ENCODE assay signal across 18 cellular contexts in genomic region chr5:452856-453710, GRCh38. TPM values are rescaled to one million over a fixed set of nuclear protein-coding genes. Genes with fewer than 3 reads are reported as not detected.
DNase-seq lines count a peak whose midpoint lies in the region; ATAC-seq, FAIRE-seq and TF ChIP-seq lines count a peak whose summit lies in the region.
"Had no signal": no experiment of that assay in that cellular context is flagged by ENCODE, and none has a peak within 500 bp of the region (broad histone marks: within the 10 kb centered on the region; RNA-seq: fewer than 3 reads in every experiment).

No MANE protein-coding gene starts in this region.

- H3K4me3 Mint-ChIP-seq in activated CD4-positive, alpha-beta T cell treated with anti-CD3 and anti-CD28 coated beads for 36 hours: no peak overlapping the region
- H3K4me3 Mint-ChIP-seq in astrocyte (ENCODE audit: unreplicated experiment): peak overlapping the region; percentile 15
- peak overlapping the region in 6 of 10 donors; percentile 31 to 75 (median 50) for H3K4me3 Mint-ChIP-seq in naive thymus-derived CD4-positive, alpha-beta T cell

- no peak for FAIRE-seq in astrocyte (lab: Jason Lieb, UNC)
- FAIRE-seq: A549, G401.6, H1, K562, small intestine had no signal

- no peak for TF ChIP-seq CTCF in astrocyte (IDR thresholded peaks at IDR 0.05; ENCODE audit: insufficient read depth, low read depth, low read length)

- H3K4me2 ChIP-seq in astrocyte (ENCODE audit: low read length): no peak overlapping the region
- H3K4me2 ChIP-seq: A549 had no signal

- no peaks in the 10 kb centered on the region for H3K9me3 ChIP-seq in astrocyte (ENCODE audit: insufficient read depth, low read depth, low read length)
- H3K9me3 ChIP-seq in naive thymus-derived CD4-positive, alpha-beta T cell (ENCODE audit: control insufficient read depth in 2 of 3, low read length in 3 of 3): peaks cover 0 to 13% (median 0%) of the 10 kb centered on the region in 3 experiments

- peaks cover 77% of the 10 kb centered on the region for H3K79me2 ChIP-seq in astrocyte (ENCODE audit: insufficient read depth, low read length)

- no peak overlapping the region for H3K4me3 ChIP-seq in Jurkat, Clone E6-1 (ENCODE audit: low read length)
- H3K4me3 ChIP-seq in astrocyte (ENCODE audit: insufficient read depth, low read depth, low read length): no peak overlapping the region
- H3K4me3 ChIP-seq in naive thymus-derived CD4-positive, alpha-beta T cell (ENCODE audit: low read length): no peak overlapping the region
- H3K4me3 ChIP-seq: A549, K562, left lung had no signal

- H3K9ac ChIP-seq in astrocyte (ENCODE audit: low read length): no peak overlapping the region

- H3K9me3 Mint-ChIP-seq in activated CD4-positive, alpha-beta T cell treated with anti-CD3 and anti-CD28 coated beads for 36 hours (ENCODE audit: low read depth): peaks cover 23% of the 10 kb centered on the region
- H3K9me3 Mint-ChIP-seq in astrocyte (ENCODE audit: unreplicated experiment): peaks cover 3% of the 10 kb centered on the region
- peaks cover 4 to 27% (median 15%) of the 10 kb centered on the region in 11 donors for H3K9me3 Mint-ChIP-seq in naive thymus-derived CD4-positive, alpha-beta T cell

- intact Hi-C loops in activated CD4-positive, alpha-beta T cell treated with anti-CD3 and anti-CD28 coated beads for 36 hours (cut with DNase I, micrococcal nuclease): no loop called here
- intact Hi-C loops in naive thymus-derived CD4-positive, alpha-beta T cell (cut with micrococcal nuclease): no loop called here

- CTCF ChIA-PET in activated CD4-positive, alpha-beta T cell treated with anti-CD3 and anti-CD28 coated beads for 36 hours (lab: Charles Lee): interaction anchor here (0.8 to 1.1 kb wide), 2 partner anchors 20 to 126 kb away, joined by 3 to 6 read pairs; no protein-coding TSS in a partner anchor
- CTCF ChIA-PET in naive thymus-derived CD4-positive, alpha-beta T cell (lab: Charles Lee): interaction anchor here (0.6 kb wide), 2 partner anchors 109 to 243 kb away, joined by 3 read pairs; no protein-coding TSS in a partner anchor

- no peak overlapping the region for H2AFZ ChIP-seq in astrocyte (ENCODE audit: low read depth, low read length)

- peaks cover 40% of the 10 kb centered on the region for H3K36me3 ChIP-seq in astrocyte (ENCODE audit: insufficient read depth, low read length)
- H3K36me3 ChIP-seq in naive thymus-derived CD4-positive, alpha-beta T cell (ENCODE audit: control insufficient read depth in 2 of 3, insufficient read depth in 3 of 3, low read length in 3 of 3): peaks cover 23 to 96% (median 25%) of the 10 kb centered on the region in 3 experiments

- H3K4me1 ChIP-seq in astrocyte (ENCODE audit: insufficient read depth, low read length): peaks cover 6% of the 10 kb centered on the region
- peaks cover 0 to 20% of the 10 kb centered on the region in 2 donors for H3K4me1 ChIP-seq in naive thymus-derived CD4-positive, alpha-beta T cell (ENCODE audit: control insufficient read depth in 2 of 2, insufficient read depth in 2 of 2, low read length in 2 of 2)
- H3K4me1 ChIP-seq: A549 had no signal

- peaks cover 46% of the 10 kb centered on the region for H3K4me1 Mint-ChIP-seq in activated CD4-positive, alpha-beta T cell treated with anti-CD3 and anti-CD28 coated beads for 36 hours
- peaks cover 13% of the 10 kb centered on the region for H3K4me1 Mint-ChIP-seq in astrocyte (ENCODE audit: low read depth, unreplicated experiment)
- H3K4me1 Mint-ChIP-seq in naive thymus-derived CD4-positive, alpha-beta T cell: peaks cover 34 to 64% (median 48%) of the 10 kb centered on the region in 7 donors

- H3K36me3 Mint-ChIP-seq in activated CD4-positive, alpha-beta T cell treated with anti-CD3 and anti-CD28 coated beads for 36 hours (ENCODE audit: low read depth): peaks cover 91% of the 10 kb centered on the region
- peaks cover 47% of the 10 kb centered on the region for H3K36me3 Mint-ChIP-seq in astrocyte (ENCODE audit: low read depth, unreplicated experiment)
- H3K36me3 Mint-ChIP-seq in naive thymus-derived CD4-positive, alpha-beta T cell: peaks cover 46 to 81% (median 66%) of the 10 kb centered on the region in 5 donors

- no peaks in the 10 kb centered on the region for H3K27me3 Mint-ChIP-seq in activated CD4-positive, alpha-beta T cell treated with anti-CD3 and anti-CD28 coated beads for 36 hours
- no peaks in the 10 kb centered on the region for H3K27me3 Mint-ChIP-seq in astrocyte (ENCODE audit: low read depth, unreplicated experiment)
- H3K27me3 Mint-ChIP-seq in naive thymus-derived CD4-positive, alpha-beta T cell: no peaks in the 10 kb centered on the region

- H3K27ac Mint-ChIP-seq in activated CD4-positive, alpha-beta T cell treated with anti-CD3 and anti-CD28 coated beads for 36 hours: peak overlapping the region; percentile 81
- peak overlapping the region; percentile 21 for H3K27ac Mint-ChIP-seq in astrocyte (ENCODE audit: unreplicated experiment)
- peak overlapping the region; percentile 57 to 90 (median 77) for H3K27ac Mint-ChIP-seq in naive thymus-derived CD4-positive, alpha-beta T cell

- DNase-seq in activated CD4-positive, alpha-beta T cell treated with anti-CD3 and anti-CD28 coated beads for 36 hours: peak; percentile 7
- no peak for DNase-seq in activated CD4-positive, alpha-beta T cell treated with anti-CD3 and anti-CD28 coated beads, Interleukin-2, amount 50 U/mL, for 1 hour
- peak; percentile 49 for DNase-seq in Jurkat, Clone E6-1 (ENCODE audit: low read depth, low spot score)
- DNase-seq in astrocyte (ENCODE audit: low read depth): no peak
- peak in 1 of 9 donors; percentile 22 for DNase-seq in naive thymus-derived CD4-positive, alpha-beta T cell
- DNase-seq in OCI-M2 (lab: John Stamatoyannopoulos, UW; ENCODE audit: unreplicated experiment): no peak
- no peak for DNase-seq in ecto neural progenitor cell (ENCODE audit: low spot score)
- DNase-seq: activated CD4-positive, alpha-beta T cell treated with anti-CD3 and anti-CD28 coated beads, Interleukin-2, amount 50 U/mL, for 48 hours; amniotic stem cell; NCI-H1417; small intestine; SW 1271 had no signal

- POLR2A ChIA-PET in activated CD4-positive, alpha-beta T cell treated with anti-CD3 and anti-CD28 coated beads for 36 hours (lab: Charles Lee): no interaction called here
- POLR2A ChIA-PET in naive thymus-derived CD4-positive, alpha-beta T cell (lab: Charles Lee): no interaction called here

- no peaks in the 10 kb centered on the region for H3K27me3 ChIP-seq in astrocyte (ENCODE audit: insufficient read depth, low read length)
- no peaks in the 10 kb centered on the region for H3K27me3 ChIP-seq in naive thymus-derived CD4-positive, alpha-beta T cell (ENCODE audit: control insufficient read depth in 2 of 2, insufficient read depth in 2 of 2, low read length in 2 of 2)
- H3K27me3 ChIP-seq: left lung had no signal

- H4K20me1 ChIP-seq in astrocyte (ENCODE audit: insufficient read depth, low read length): peaks cover 38% of the 10 kb centered on the region

- H3K27ac ChIP-seq in astrocyte (ENCODE audit: low read depth, low read length): no peak overlapping the region
- H3K27ac ChIP-seq in naive thymus-derived CD4-positive, alpha-beta T cell (ENCODE audit: low read depth, low read length): no peak overlapping the region
- H3K27ac ChIP-seq: A549, left lung had no signal

- no peak for ATAC-seq in activated CD4-positive, alpha-beta T cell treated with anti-CD3 and anti-CD28 coated beads for 36 hours
- ATAC-seq in naive thymus-derived CD4-positive, alpha-beta T cell: no peak
- ATAC-seq in HG03342 (IDR thresholded peaks at IDR 0.05; ENCODE audit: unreplicated experiment): no peak
- ATAC-seq: A549, K562, left lung had no signal

RNA-seq across cellular contexts. Expression of gene EXOC3, which starts 10.1 kb away (rescaled TPM):
- 10 to 100 TPM; 49.7 to 62.7 TPM for total RNA-seq in activated CD4-positive, alpha-beta T cell treated with anti-CD3 and anti-CD28 coated beads for 36 hours
- 62.2 TPM for polyA plus RNA-seq in Jurkat, Clone E6-1 (2012; ENCODE audit: insufficient read depth, insufficient read length)
- total RNA-seq in astrocyte: 36.7 and 37.9 TPM in 2 replicates
- 100 to 1,000 TPM in 1 of 5 experiments, 10 to 100 TPM in 4; 79.1 to 105 (median 89.8) TPM for total RNA-seq in naive thymus-derived CD4-positive, alpha-beta T cell
- polyA plus RNA-seq in naive thymus-derived CD4-positive, alpha-beta T cell: 10 to 100 TPM; 44.3 to 47.5 TPM

Comparison
In these comparisons a context has a peak if more than half of its experiments do, and no peak if none do; other contexts are left out.
1. DNase-seq: peak in activated CD4-positive, alpha-beta T cell treated with anti-CD3 and anti-CD28 coated beads for 36 hours (single experiment) and Jurkat, Clone E6-1 (single experiment); none in activated CD4-positive, alpha-beta T cell treated with anti-CD3 and anti-CD28 coated beads, Interleukin-2, amount 50 U/mL, for 1 hour (single experiment), astrocyte (single experiment), OCI-M2 (single experiment) and ecto neural progenitor cell (single experiment).
2. H3K27ac Mint-ChIP-seq: peak in every context shown above with its lines; median percentile 81 in activated CD4-positive, alpha-beta T cell treated with anti-CD3 and anti-CD28 coated beads for 36 hours; 77 in naive thymus-derived CD4-positive, alpha-beta T cell; 21 in astrocyte.